9 cellular contexts compared by ENCODE assay signal in genomic region chr14:78902010-78902623, GRCh38.
DNase-seq lines count a peak whose midpoint lies in the region; ATAC-seq and TF ChIP-seq lines count a peak whose summit lies in the region.
"Had no signal": no experiment of that assay in that cellular context is flagged by ENCODE, and none has a peak within 500 bp of the region (broad histone marks: within the 10 kb centered on the region; RNA-seq: fewer than 3 reads in every experiment).

No MANE protein-coding gene starts in this region.

- H3K27ac ChIP-seq in adrenal gland = no peak overlapping the region

- no peaks in the 10 kb centered on the region for H3K9me3 ChIP-seq in adrenal gland (replicated peaks in 1 of 3)

- H3K36me3 Mint-ChIP-seq in activated CD4-positive, alpha-beta T cell treated with anti-CD3 and anti-CD28 coated beads, Interleukin-2, amount 10 ng/mL, durations not matched to agents 7 days and 5 days (ENCODE audit: low read depth) = no peaks in the 10 kb centered on the region
- H3K36me3 Mint-ChIP-seq: activated naive CD8-positive, alpha-beta T cell treated with anti-CD3 and anti-CD28 coated beads, Interleukin-2, amount 10 ng/mL, durations not matched to agents 7 days and 5 days had no signal

- 4 to 9% (median 6%) methylated on average over 5 of the region's 5 CpGs for WGBS in adrenal gland, 4 donors

- H3K36me3 ChIP-seq in adrenal gland (replicated peaks in 1 of 2) = no peaks in the 10 kb centered on the region
- H3K36me3 ChIP-seq in kidney epithelial cell (ENCODE audit: control insufficient read depth, insufficient read depth, low read length) = no peaks in the 10 kb centered on the region

- TF ChIP-seq CTCF in LNCAP (IDR thresholded peaks at IDR 0.05) = peak; percentile 89
- TF ChIP-seq CTCF in adrenal gland (IDR thresholded peaks at IDR 0.05) = peak in 5 of 6 experiments; percentile 16 to 52 (median 22)
- peak; percentile 77 for TF ChIP-seq CTCF in kidney epithelial cell (IDR thresholded peaks at IDR 0.05; ENCODE audit: insufficient read depth, low read length, poor library complexity, severe bottlenecking)

- intact Hi-C loops in adrenal gland (cut with DNase I) = no loop called here

- no peak for ATAC-seq in GM21423 (IDR thresholded peaks at IDR 0.05; ENCODE audit: unreplicated experiment)
- ATAC-seq in HG02610 (IDR thresholded peaks at IDR 0.05; ENCODE audit: unreplicated experiment) = no peak
- no peak for ATAC-seq in GM19452 (IDR thresholded peaks at IDR 0.05; ENCODE audit: unreplicated experiment)

- H3K27ac Mint-ChIP-seq in activated CD4-positive, alpha-beta T cell treated with anti-CD3 and anti-CD28 coated beads, Interleukin-2, amount 10 ng/mL, durations not matched to agents 7 days and 5 days = no peak overlapping the region
- H3K27ac Mint-ChIP-seq: activated naive CD8-positive, alpha-beta T cell treated with anti-CD3 and anti-CD28 coated beads, Interleukin-2, amount 10 ng/mL, durations not matched to agents 7 days and 5 days had no signal

- POLR2A ChIA-PET in activated CD4-positive, alpha-beta T cell treated with anti-CD3 and anti-CD28 coated beads, Interleukin-2, amount 10 ng/mL, durations not matched to agents 7 days and 5 days (lab: Charles Lee) = no interaction called here

- peak; percentile 10 for DNase-seq in activated CD4-positive, alpha-beta T cell treated with anti-CD3 and anti-CD28 coated beads, Interleukin-2, amount 10 ng/mL, durations not matched to agents 7 days and 5 days
- DNase-seq in activated CD4-positive, alpha-beta T cell treated with anti-CD3 and anti-CD28 coated beads, Interleukin-2, amount 50 U/mL, for 1 hour = no peak
- DNase-seq in adrenal gland (peak; percentile 17 to 56 (median 42)), kidney epithelial cell (ENCODE audit: low read depth) (no peak)
- DNase-seq: activated naive CD8-positive, alpha-beta T cell treated with anti-CD3 and anti-CD28 coated beads, Interleukin-2, amount 10 ng/mL, durations not matched to agents 7 days and 5 days had no signal

- CTCF ChIA-PET in activated CD4-positive, alpha-beta T cell treated with anti-CD3 and anti-CD28 coated beads, Interleukin-2, amount 10 ng/mL, durations not matched to agents 7 days and 5 days (lab: Charles Lee) = no interaction called here

- H3K4me1 ChIP-seq in adrenal gland (replicated peaks in 1 of 2) = no peaks in the 10 kb centered on the region

- H3K4me3 ChIP-seq in adrenal gland (no peak overlapping the region), kidney epithelial cell (ENCODE audit: low read depth, low read length) (no peak overlapping the region)

- H3K27me3 ChIP-seq in adrenal gland (no peaks in the 10 kb centered on the region), kidney epithelial cell (ENCODE audit: control insufficient read depth, insufficient read depth, low read length) (no peaks in the 10 kb centered on the region)

- H3K4me3 Mint-ChIP-seq in activated CD4-positive, alpha-beta T cell treated with anti-CD3 and anti-CD28 coated beads, Interleukin-2, amount 10 ng/mL, durations not matched to agents 7 days and 5 days = no peak overlapping the region
- H3K4me3 Mint-ChIP-seq: activated naive CD8-positive, alpha-beta T cell treated with anti-CD3 and anti-CD28 coated beads, Interleukin-2, amount 10 ng/mL, durations not matched to agents 7 days and 5 days had no signal

- no peak for TF ChIP-seq POLR2A in adrenal gland (IDR thresholded peaks at IDR 0.05)

- H3K4me1 Mint-ChIP-seq in activated CD4-positive, alpha-beta T cell treated with anti-CD3 and anti-CD28 coated beads, Interleukin-2, amount 10 ng/mL, durations not matched to agents 7 days and 5 days = no peaks in the 10 kb centered on the region
- H3K4me1 Mint-ChIP-seq: activated naive CD8-positive, alpha-beta T cell treated with anti-CD3 and anti-CD28 coated beads, Interleukin-2, amount 10 ng/mL, durations not matched to agents 7 days and 5 days had no signal

- H3K27me3 Mint-ChIP-seq in activated CD4-positive, alpha-beta T cell treated with anti-CD3 and anti-CD28 coated beads, Interleukin-2, amount 10 ng/mL, durations not matched to agents 7 days and 5 days = no peaks in the 10 kb centered on the region

- H3K9me3 Mint-ChIP-seq in activated CD4-positive, alpha-beta T cell treated with anti-CD3 and anti-CD28 coated beads, Interleukin-2, amount 10 ng/mL, durations not matched to agents 7 days and 5 days = no peaks in the 10 kb centered on the region
- H3K9me3 Mint-ChIP-seq: activated naive CD8-positive, alpha-beta T cell treated with anti-CD3 and anti-CD28 coated beads, Interleukin-2, amount 10 ng/mL, durations not matched to agents 7 days and 5 days had no signal

Comparison
In these comparisons a context has a peak if more than half of its experiments do, and no peak if none do; other contexts are left out.
1. DNase-seq: peak in activated CD4-positive, alpha-beta T cell treated with anti-CD3 and anti-CD28 coated beads, Interleukin-2, amount 10 ng/mL, durations not matched to agents 7 days and 5 days (single experiment) and adrenal gland (7 of 7); none in activated CD4-positive, alpha-beta T cell treated with anti-CD3 and anti-CD28 coated beads, Interleukin-2, amount 50 U/mL, for 1 hour (single experiment) and kidney epithelial cell (single experiment).
2. CTCF ChIP-seq: peak in every context shown above with its lines; median percentile 89 in LNCAP; 77 in kidney epithelial cell; 22 in adrenal gland.